In the genomic region with DNA sequence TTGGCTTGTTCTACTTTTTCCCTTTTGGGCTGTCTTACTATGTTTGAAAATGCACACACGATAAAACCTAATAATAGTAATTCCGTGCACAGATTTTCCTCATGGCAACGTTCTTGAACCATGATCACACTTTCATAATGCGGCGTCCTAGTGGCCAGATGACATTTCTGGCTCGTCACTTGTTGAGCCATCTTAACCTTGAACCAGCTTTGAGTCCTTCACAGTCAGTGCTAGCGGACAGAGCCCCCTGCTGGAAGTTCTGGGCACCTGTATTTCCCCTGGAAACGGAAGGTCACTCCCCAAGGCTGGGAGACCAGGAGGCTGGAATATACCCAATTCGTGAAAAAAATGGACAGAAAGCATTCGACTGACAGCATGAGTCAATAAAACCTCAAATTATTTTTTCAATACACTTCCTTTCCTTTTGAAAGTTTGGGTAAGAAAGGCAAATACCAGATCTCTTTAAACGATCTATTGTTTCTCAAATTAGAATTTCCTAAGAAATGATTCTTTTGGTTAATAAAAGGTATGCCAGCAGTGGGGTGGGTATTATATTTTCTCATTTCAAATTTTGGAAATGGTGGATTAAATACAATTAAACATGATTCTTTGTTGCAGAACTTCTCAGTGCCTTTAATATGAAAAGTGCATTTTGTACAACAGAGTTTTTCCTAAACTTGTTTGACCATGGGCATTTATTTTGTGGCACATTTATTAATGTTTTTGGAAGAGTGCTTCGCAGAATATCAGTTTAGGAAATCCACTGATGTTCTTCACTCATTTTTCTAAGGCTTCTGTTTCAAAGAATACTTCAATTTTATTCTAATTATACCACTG, we compare ENCODE assay signal across 8 cellular contexts.
A peak's percentile ranks its signal among the peaks of the same experiment; 100 is the strongest.
DNase-seq lines count a peak whose midpoint lies in the region; ATAC-seq and TF ChIP-seq lines count a peak whose summit lies in the region.

No MANE protein-coding gene starts in this region.

- 40% methylated on average over 10 of the region's 12 CpGs for WGBS in mesenchymal stem cell

- no peak overlapping the region for H2AK5ac ChIP-seq in mesenchymal stem cell (ENCODE audit: low read length, severe bottlenecking)

- peak; percentile 89 for TF ChIP-seq CTCF in C4-2B (conservative IDR thresholded peaks at IDR 0.05)

- no peak overlapping the region for H3K18ac ChIP-seq in mesenchymal stem cell (ENCODE audit: low read depth in 1 of 2, low read length in 2 of 2)

- H3K4me1 ChIP-seq in mesenchymal stem cell (ENCODE audit: control insufficient read depth, insufficient read depth, low read depth, low read length), result peaks cover 13% of the 10 kb centered on the region

- H2BK120ac ChIP-seq in mesenchymal stem cell (ENCODE audit: low read depth, low read length), result no peak overlapping the region

- no peak overlapping the region for H2BK12ac ChIP-seq in mesenchymal stem cell (ENCODE audit: low read length in 2 of 2)

- H3K79me1 ChIP-seq in mesenchymal stem cell (replicated peaks; ENCODE audit: low read length, poor library complexity, severe bottlenecking), result no peaks in the 10 kb centered on the region

- H3K27ac ChIP-seq in C4-2B (no peak overlapping the region), mesenchymal stem cell (ENCODE audit: low read length, poor library complexity, severe bottlenecking) (no peak overlapping the region)

- no peak overlapping the region for H4K91ac ChIP-seq in mesenchymal stem cell (ENCODE audit: low read length)

- peak; percentile 89 for DNase-seq in NCI-H69 (lab: John Stamatoyannopoulos, UW)
- DNase-seq in activated CD4-positive, alpha-beta T cell treated with anti-CD3 and anti-CD28 coated beads, Interleukin-2, amount 50 U/mL, for 24 hours (ENCODE audit: low read depth in 1 of 2, low spot score in 1 of 2), result peak; percentile 21 to 33
- peak; percentile 17 for DNase-seq in effector CD4-positive, alpha-beta T cell
- DNase-seq in mesenchymal stem cell, result peak; percentile 82
- DNase-seq in stimulated activated CD8-positive, alpha-beta memory T cell treated with anti-CD3 and anti-CD28 coated beads, Interleukin-4, amount 100 ng/mL, for 4 hours (ENCODE audit: low read depth in 2 of 2, low spot score in 1 of 2), result peak; percentile 18 to 30

- H3K14ac ChIP-seq in mesenchymal stem cell (ENCODE audit: low read length in 2 of 2), result no peak overlapping the region

- peak overlapping the region; percentile 54 for H3K9ac ChIP-seq in mesenchymal stem cell (ENCODE audit: low read length)

- H3K4me2 ChIP-seq in mesenchymal stem cell (ENCODE audit: low read length, poor library complexity, severe bottlenecking), result no peak overlapping the region

- H3K36me3 ChIP-seq in mesenchymal stem cell (ENCODE audit: control insufficient read depth in 1 of 2, insufficient read depth in 2 of 2, low read depth in 1 of 2, low read length in 2 of 2), result no peaks in the 10 kb centered on the region

- no peak overlapping the region for H3K23ac ChIP-seq in mesenchymal stem cell (ENCODE audit: low read length in 2 of 2)

- ATAC-seq in GM19035 (IDR thresholded peaks at IDR 0.05; ENCODE audit: unreplicated experiment) (peak; percentile 98), HG03159 (IDR thresholded peaks at IDR 0.05; ENCODE audit: unreplicated experiment) (peak; percentile 99)

- H2AFZ ChIP-seq in mesenchymal stem cell (ENCODE audit: low read depth, low read length), result no peak overlapping the region

- H3K9me3 ChIP-seq in mesenchymal stem cell (ENCODE audit: control insufficient read depth, low read length), result no peaks in the 10 kb centered on the region

- peak overlapping the region in 1 of 2 experiments; percentile 54 for H3K4me3 ChIP-seq in mesenchymal stem cell (ENCODE audit: insufficient read depth in 1 of 2, low read depth in 1 of 2, low read length in 2 of 2)

- no peak overlapping the region for H3K4ac ChIP-seq in mesenchymal stem cell (ENCODE audit: low read depth in 1 of 2, low read length in 2 of 2)

- no peak overlapping the region for H2BK5ac ChIP-seq in mesenchymal stem cell (ENCODE audit: low read depth, low read length, poor library complexity, severe bottlenecking)

- H3K27me3 ChIP-seq in mesenchymal stem cell (ENCODE audit: control insufficient read depth in 1 of 2, insufficient read depth in 1 of 2, low read length in 2 of 2), result peaks cover 0 to 4% of the 10 kb centered on the region in 2 experiments

- H4K8ac ChIP-seq in mesenchymal stem cell (ENCODE audit: low read length), result no peak overlapping the region

- no peak overlapping the region for H2BK15ac ChIP-seq in mesenchymal stem cell (ENCODE audit: low read depth, poor library complexity, severe bottlenecking)

Comparison
In these comparisons a context has a peak if more than half of its experiments do, and no peak if none do; other contexts are left out.
1. DNase-seq: peak in every context shown above with its lines; median percentile 89 in NCI-H69; 82 in mesenchymal stem cell; 27 in activated CD4-positive, alpha-beta T cell treated with anti-CD3 and anti-CD28 coated beads, Interleukin-2, amount 50 U/mL, for 24 hours; 24 in stimulated activated CD8-positive, alpha-beta memory T cell treated with anti-CD3 and anti-CD28 coated beads, Interleukin-4, amount 100 ng/mL, for 4 hours; 17 in effector CD4-positive, alpha-beta T cell.